In genomic region chr3:44031387-44032380, GRCh38 we compare ENCODE assay signal across 18 cellular contexts.
A peak's percentile ranks its signal among the peaks of the same experiment; 100 is the strongest.
DNase-seq lines count a peak whose midpoint lies in the region; ATAC-seq, FAIRE-seq and TF ChIP-seq lines count a peak whose summit lies in the region.
"Had no signal": no experiment of that assay in that cellular context is flagged by ENCODE, and none has a peak within 500 bp of the region (broad histone marks: within the 10 kb centered on the region; RNA-seq: fewer than 3 reads in every experiment).

No MANE protein-coding gene starts in this region.

- H2BK5ac ChIP-seq in H1 (ENCODE audit: low read depth, low read length) = 0 out of 2 replicates have a peak overlapping the region, but pooled peaks have one; percentile 16

- DNase-seq in GM18507 (ENCODE audit: extremely low spot score, insufficient read length, low read depth) = no peak
- peak; percentile 5 for DNase-seq in MV-4-11 (lab: John Stamatoyannopoulos, UW)
- DNase-seq in H1 (ENCODE audit: low read depth in 1 of 2, low spot score in 2 of 2) = no peak
- DNase-seq in thyroid gland = no peak
- DNase-seq in suprapubic skin (ENCODE audit: low spot score in 2 of 2) = no peak
- DNase-seq in NCI-H2107 (lab: John Stamatoyannopoulos, UW) = no peak
- DNase-seq: CD8-positive, alpha-beta memory T cell; GF-D8; KG1; MG63; NCI-H1930; NCI-H2171 treated with DMSO at 0.1 percent for 48 hours; NCI-H510A; NCI-H82; Peyer's patch; SHP77 treated with DMSO at 0.1 percent for 48 hours had no signal

- no peak overlapping the region for H4K91ac ChIP-seq in H1 (replicated peaks; ENCODE audit: insufficient read length, low read length)

- no peak overlapping the region for H4K8ac ChIP-seq in H1 (ENCODE audit: extremely low read depth, insufficient read depth, low read length)

- H3K4me2 ChIP-seq in H1 (ENCODE audit: insufficient read depth in 1 of 2, low read depth in 2 of 2, low read length in 2 of 2) = no peak overlapping the region

- no peak overlapping the region for H2AK5ac ChIP-seq in H1 (ENCODE audit: low read depth, low read length)

- no peak overlapping the region for H2BK120ac ChIP-seq in H1 (replicated peaks; ENCODE audit: low read depth, low read length)

- H3K79me1 ChIP-seq in H1 (ENCODE audit: low read depth, low read length) = no peaks in the 10 kb centered on the region

- H3K4me1 ChIP-seq in H1 (replicated peaks in 1 of 4; ENCODE audit: control insufficient read depth in 3 of 4, insufficient read depth in 4 of 4, low read length in 3 of 4) = peaks cover 0 to 3% (median 1%) of the 10 kb centered on the region in 4 experiments; a peak in 3 of 7 replicates
- peaks cover 57 to 60% of the 10 kb centered on the region in 2 donors for H3K4me1 ChIP-seq in thyroid gland
- no peaks in the 10 kb centered on the region for H3K4me1 ChIP-seq in suprapubic skin
- H3K4me1 ChIP-seq: Peyer's patch had no signal

- CTCF ChIA-PET in H1 (lab: Charles Lee; ENCODE audit: partially characterized antibody) = interaction anchor here (0.6 to 1.5 kb wide), 3 partner anchors 58 to 282 kb away, joined by 3 to 4 read pairs (median 3); no protein-coding TSS in a partner anchor

- intact Hi-C loops in thyroid gland (cut with DNase I) = no loop called here

- TF ChIP-seq EP300 in H1 (IDR thresholded peaks at IDR 0.05; ENCODE audit: borderline replicate concordance in 1 of 2, low read depth in 2 of 2, low read length in 2 of 2) (no peak), suprapubic skin (IDR thresholded peaks at IDR 0.05) (no peak)

- no peak for TF ChIP-seq POLR2A in H1 (IDR thresholded peaks at IDR 0.05; ENCODE audit: control extremely low read depth in 1 of 2, low read depth in 2 of 2, low read length in 2 of 2)
- no peak for TF ChIP-seq POLR2A in thyroid gland (IDR thresholded peaks at IDR 0.05)
- no peak for TF ChIP-seq POLR2A in suprapubic skin (IDR thresholded peaks at IDR 0.05)

- no peaks in the 10 kb centered on the region for H3K79me2 ChIP-seq in H1 (ENCODE audit: control insufficient read depth in 1 of 2, insufficient read depth in 2 of 2, low read length in 2 of 2)

- peak overlapping the region; percentile 68; the same call in 1 of the 2 replicates for H2BK12ac ChIP-seq in H1 (ENCODE audit: low read depth, low read length)

- H2BK20ac ChIP-seq in H1 (ENCODE audit: low read length) = no peak overlapping the region

- no peak overlapping the region for H4K5ac ChIP-seq in H1 (ENCODE audit: insufficient read length, low read depth, low read length)

- H3K9me3 ChIP-seq in H1 (ENCODE audit: insufficient read depth in 2 of 2, low read depth in 1 of 2, low read length in 1 of 2) = no peaks in the 10 kb centered on the region
- H3K9me3 ChIP-seq in thyroid gland = no peaks in the 10 kb centered on the region
- H3K9me3 ChIP-seq in suprapubic skin = no peaks in the 10 kb centered on the region
- H3K9me3 ChIP-seq: MG63, Peyer's patch had no signal

- H3K4ac ChIP-seq in H1 (replicated peaks; ENCODE audit: insufficient read length, low read depth, low read length) = no peak overlapping the region

- no peak overlapping the region for H3K23ac ChIP-seq in H1 (ENCODE audit: insufficient read length)

- H3K4me3 ChIP-seq in H1 (ENCODE audit: extremely low read depth in 1 of 4, insufficient read depth in 2 of 4, low read depth in 3 of 4, low read length in 4 of 4) (no peak overlapping the region), thyroid gland (replicated peaks in 1 of 3) (no peak overlapping the region), suprapubic skin (no peak overlapping the region)
- H3K4me3 ChIP-seq: GM23248, MG63, Peyer's patch had no signal

- POLR2A ChIA-PET in H1 (lab: Charles Lee; ENCODE audit: partially characterized antibody) = no interaction called here

- no peak for TF ChIP-seq RAD21 in H1 (IDR thresholded peaks at IDR 0.05 in 1 of 2, conservative IDR thresholded peaks at IDR 0.05 in 1 of 2; ENCODE audit: low read depth in 2 of 2, low read length in 2 of 2)

- no peak overlapping the region for H3K9ac ChIP-seq in H1 (replicated peaks in 1 of 4; ENCODE audit: extremely low read depth in 1 of 4, low read depth in 3 of 4, low read length in 3 of 4)
- H3K9ac ChIP-seq: GM23248 had no signal

- H3K27ac ChIP-seq in H1 (ENCODE audit: low read depth, low read length) (no peak overlapping the region; the same call in 1 of the 2 replicates), thyroid gland (peak overlapping the region in 2 of 3 donors; percentile 42 to 49), suprapubic skin (no peak overlapping the region)
- H3K27ac ChIP-seq: GM23248, Peyer's patch had no signal

- H2BK15ac ChIP-seq in H1 (ENCODE audit: low read length) = no peak overlapping the region

- no peaks in the 10 kb centered on the region for H3K23me2 ChIP-seq in H1 (ENCODE audit: low read depth, low read length)

- FAIRE-seq in GM18507 (lab: Jason Lieb, UNC) (peak; percentile 63), H1 (lab: Jason Lieb, UNC) (no peak)

- no peak for ATAC-seq in GM19463 (IDR thresholded peaks at IDR 0.05; ENCODE audit: unreplicated experiment)

- H3K18ac ChIP-seq in H1 (ENCODE audit: extremely low read depth, low read length) = 0 out of 2 replicates have a peak overlapping the region, but pooled peaks have one; percentile 10

- H3K36me3 ChIP-seq in H1 (ENCODE audit: control insufficient read depth in 2 of 4, insufficient read depth in 4 of 4, low read length in 3 of 4) = no peaks in the 10 kb centered on the region
- H3K36me3 ChIP-seq in thyroid gland = no peaks in the 10 kb centered on the region
- no peaks in the 10 kb centered on the region for H3K36me3 ChIP-seq in suprapubic skin
- H3K36me3 ChIP-seq: MG63, Peyer's patch had no signal

- TF ChIP-seq CTCF in H1 (IDR thresholded peaks at IDR 0.05; ENCODE audit: control extremely low read depth in 1 of 3, insufficient read depth in 1 of 3, low read depth in 1 of 3, low read length in 3 of 3) = no peak
- no peak for TF ChIP-seq CTCF in thyroid gland (IDR thresholded peaks at IDR 0.05)
- TF ChIP-seq CTCF in suprapubic skin (IDR thresholded peaks at IDR 0.05) = no peak

- no peaks in the 10 kb centered on the region for H4K20me1 ChIP-seq in H1 (replicated peaks in 1 of 2; ENCODE audit: control insufficient read depth in 1 of 2, insufficient read depth in 2 of 2, low read length in 2 of 2)

- H3K27me3 ChIP-seq in H1 (replicated peaks in 1 of 4; ENCODE audit: control insufficient read depth in 3 of 4, extremely low read depth in 1 of 4, insufficient read depth in 3 of 4, low read length in 3 of 4) (no peaks in the 10 kb centered on the region), thyroid gland (no peaks in the 10 kb centered on the region), suprapubic skin (peaks cover 21% of the 10 kb centered on the region)
- H3K27me3 ChIP-seq: MG63, Peyer's patch had no signal

- H2AFZ ChIP-seq in H1 (ENCODE audit: low read length) = no peak overlapping the region
- H2AFZ ChIP-seq: GM23248 had no signal

- H3K56ac ChIP-seq in H1 (replicated peaks; ENCODE audit: insufficient read length, low read depth, low read length) = no peak overlapping the region

- WGBS in H1 (ENCODE audit: extremely low coverage in 1 of 2, insufficient coverage in 1 of 2, insufficient read length in 1 of 2, insufficient replicate concordance in 2 of 2, low coverage in 1 of 2, low lambda C conversion rate in 2 of 2, missing lambda C conversion rate in 1 of 2), 2 experiments = 87% methylated on average over 16 of the region's 16 CpGs; no CpG with 5 or more reads in 1 of the 2 experiments
- WGBS in thyroid gland, 2 donors = 84 to 86% methylated on average over 16 of the region's 16 CpGs
- WGBS in suprapubic skin = 76% methylated on average over 16 of the region's 16 CpGs

- no peak overlapping the region for H3K14ac ChIP-seq in H1 (ENCODE audit: insufficient read length)

TF ChIP-seq in H1, 55 proteins besides CTCF, POLR2A, EP300 and RAD21:
- TF ChIP-seq GTF2F1 (IDR thresholded peaks at IDR 0.05; ENCODE audit: borderline replicate concordance, low read depth, low read length) = no peak
- TF ChIP-seq SP4 (IDR thresholded peaks at IDR 0.05; ENCODE audit: low read length) = no peak
- TF ChIP-seq SUZ12 (IDR thresholded peaks at IDR 0.05; ENCODE audit: low read length) = no peak
- no peak for TF ChIP-seq RNF2 (IDR thresholded peaks at IDR 0.05; ENCODE audit: borderline replicate concordance, low read depth, low read length, missing control alignments, poor library complexity, severe bottlenecking)
- no peak for TF ChIP-seq BACH1 (IDR thresholded peaks at IDR 0.05; ENCODE audit: low read length)
- no peak for TF ChIP-seq BRCA1 (IDR thresholded peaks at IDR 0.05; ENCODE audit: low read depth, low read length)
- TF ChIP-seq CEBPB (IDR thresholded peaks at IDR 0.05; ENCODE audit: low read depth, low read length) = no peak
- TF ChIP-seq E2F6 (IDR thresholded peaks at IDR 0.05) = no peak
- no peak for TF ChIP-seq EGR1 (IDR thresholded peaks at IDR 0.05; ENCODE audit: borderline replicate concordance, low read depth, low read length)
- TF ChIP-seq TBP (IDR thresholded peaks at IDR 0.05; ENCODE audit: low read depth, low read length) = no peak
- TF ChIP-seq RXRA (IDR thresholded peaks at IDR 0.05; ENCODE audit: insufficient read depth, low read depth, low read length) = no peak
- TF ChIP-seq, protein P1, sequence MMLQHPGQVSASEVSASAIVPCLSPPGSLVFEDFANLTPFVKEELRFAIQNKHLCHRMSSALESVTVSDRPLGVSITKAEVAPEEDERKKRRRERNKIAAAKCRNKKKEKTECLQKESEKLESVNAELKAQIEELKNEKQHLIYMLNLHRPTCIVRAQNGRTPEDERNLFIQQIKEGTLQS (IDR thresholded peaks at IDR 0.05; ENCODE audit: insufficient read depth, low read depth, low read length) = no peak
- no peak for TF ChIP-seq YY1 (IDR thresholded peaks at IDR 0.05; ENCODE audit: low read depth, low read length)
- TF ChIP-seq SIRT6 (IDR thresholded peaks at IDR 0.05; ENCODE audit: low read length) = no peak
- no peak for TF ChIP-seq JUN (IDR thresholded peaks at IDR 0.05; ENCODE audit: low read depth, low read length)
- TF ChIP-seq HDAC6 (IDR thresholded peaks at IDR 0.05; ENCODE audit: low read depth, low read length) = no peak
TF ChIP-seq in H1: peak in this region for 0.

Comparison
In these comparisons a context has a peak if more than half of its experiments do, and no peak if none do; other contexts are left out.
1. H3K27ac ChIP-seq: peak in thyroid gland (2 of 3); none in H1 (single experiment) and suprapubic skin (single experiment).